In genomic region chr3:187943677-187944390, GRCh38 we compare ENCODE assay signal across 13 cellular contexts.
A peak's percentile ranks its signal among the peaks of the same experiment; 100 is the strongest.
DNase-seq lines count a peak whose midpoint lies in the region; TF ChIP-seq lines count a peak whose summit lies in the region.
"Had no signal": no experiment of that assay in that cellular context is flagged by ENCODE, and none has a peak within 500 bp of the region (broad histone marks: within the 10 kb centered on the region; RNA-seq: fewer than 3 reads in every experiment).

No MANE protein-coding gene starts in this region.

- peaks cover 64 to 75% of the 10 kb centered on the region in 2 experiments for H3K4me1 ChIP-seq in neutrophil (ENCODE audit: control insufficient read depth in 1 of 2, insufficient read depth in 1 of 2, low read depth in 1 of 2, low read length in 1 of 2)

- no peaks in the 10 kb centered on the region for H3K9me3 ChIP-seq in neutrophil

- TF ChIP-seq CTCF in epithelial cell of esophagus (IDR thresholded peaks at IDR 0.05; ENCODE audit: insufficient read depth, low read depth, low read length, missing control alignments) = no peak
- TF ChIP-seq CTCF in neutrophil (IDR thresholded peaks at IDR 0.05) = no peak

- H3K36me3 ChIP-seq in neutrophil = no peaks in the 10 kb centered on the region

- H3K27me3 ChIP-seq in neutrophil = no peaks in the 10 kb centered on the region

- H3K27ac ChIP-seq in neutrophil = peak overlapping the region; percentile 79
- H3K27ac ChIP-seq: 22Rv1 had no signal

- H3K4me3 ChIP-seq in epithelial cell of esophagus (ENCODE audit: low read length) (no peak overlapping the region), neutrophil (ENCODE audit: low read depth in 1 of 2, low read length in 1 of 2) (no peak overlapping the region)

- DNase-seq in DMS53 (lab: John Stamatoyannopoulos, UW) (peak; percentile 14), DMS53 treated with DMSO at 0.1 percent for 48 hours (lab: John Stamatoyannopoulos, UW; ENCODE audit: unreplicated experiment) (no peak), NCI-H2196 treated with DMSO at 0.1 percent for 48 hours (lab: John Stamatoyannopoulos, UW; ENCODE audit: unreplicated experiment) (peak; percentile 25), epithelial cell of esophagus (ENCODE audit: low read depth) (peak; percentile 58), NCI-H1694 (lab: John Stamatoyannopoulos, UW) (no peak), NOMO-1 treated with dmso at 0.1 percent for 144 hours (lab: John Stamatoyannopoulos, UW; ENCODE audit: unreplicated experiment) (no peak)
- no peak for DNase-seq in activated CD4-positive, CD25-positive, alpha-beta regulatory T cell treated with anti-CD3 and anti-CD28 coated beads, Interleukin-2, amount 50 U/mL, for 72 hours
- DNase-seq: activated naive CD4-positive, alpha-beta T cell; nucleus accumbens; SIG-M5; small intestine had no signal

Comparison
In these comparisons a context has a peak if more than half of its experiments do, and no peak if none do; other contexts are left out.
1. DNase-seq: peak in DMS53 (single experiment), NCI-H2196 treated with DMSO at 0.1 percent for 48 hours (single experiment) and epithelial cell of esophagus (single experiment); none in DMS53 treated with DMSO at 0.1 percent for 48 hours (single experiment), NCI-H1694 (single experiment), activated CD4-positive, CD25-positive, alpha-beta regulatory T cell treated with anti-CD3 and anti-CD28 coated beads, Interleukin-2, amount 50 U/mL, for 72 hours (single experiment) and NOMO-1 treated with dmso at 0.1 percent for 144 hours (single experiment).